Comparison of ENCODE assay signal across 14 cellular contexts in the genomic region with DNA sequence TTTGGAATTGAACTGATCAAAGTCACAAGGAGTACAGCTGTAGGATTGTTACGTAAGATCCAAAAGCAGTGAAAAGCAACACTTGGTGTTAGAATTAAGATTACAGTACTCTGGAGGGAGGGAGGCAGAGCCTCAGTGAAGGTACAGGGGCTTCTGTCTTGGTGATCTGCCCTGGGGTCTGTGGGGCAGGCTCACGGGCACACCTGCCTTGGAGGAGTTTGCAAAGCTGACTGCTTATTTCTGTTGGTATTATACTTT.
DNase-seq lines count a peak whose midpoint lies in the region; ATAC-seq and TF ChIP-seq lines count a peak whose summit lies in the region.
"Had no signal": no experiment of that assay in that cellular context is flagged by ENCODE, and none has a peak within 500 bp of the region (broad histone marks: within the 10 kb centered on the region; RNA-seq: fewer than 3 reads in every experiment).

No MANE protein-coding gene starts in this region.

- H3K79me1 ChIP-seq in IMR-90 (ENCODE audit: low read depth in 1 of 2, low read length in 2 of 2): peaks cover 35 to 38% of the 10 kb centered on the region in 2 experiments

- CTCF ChIA-PET in activated CD8-positive, alpha-beta memory T cell treated with anti-CD3 and anti-CD28 coated beads, Interleukin-2, amount 10 ng/mL, durations not matched to agents 7 days and 5 days (lab: Charles Lee): interaction anchor here (1.6 to 4.9 kb wide), 2 partner anchors 71 to 226 kb away, joined by 4 to 17 read pairs; no protein-coding TSS in a partner anchor
- CTCF ChIA-PET in IMR-90 (lab: Yijun Ruan, JAX): no interaction called here

- H3K4me3 ChIP-seq in IMR-90 (ENCODE audit: insufficient read depth, low read depth, low read length) (no peak overlapping the region), neutrophil (ENCODE audit: low read depth in 1 of 2, low read length in 1 of 2) (no peak overlapping the region)

- TF ChIP-seq POLR2A in IMR-90 (IDR thresholded peaks at IDR 0.05; ENCODE audit: low read depth, low read length): no peak

- H2AFZ ChIP-seq in IMR-90 (replicated peaks; ENCODE audit: low read length, poor library complexity): no peak overlapping the region

- H3K9me1 ChIP-seq in IMR-90 (ENCODE audit: insufficient read depth, low read length): peaks cover 8% of the 10 kb centered on the region; the same call in 1 of the 2 replicates

- no peak overlapping the region for H3K23ac ChIP-seq in IMR-90 (ENCODE audit: low read depth, low read length)

- H4K5ac ChIP-seq in IMR-90 (ENCODE audit: low read depth, low read length): no peak overlapping the region

- no peak overlapping the region for H2BK120ac ChIP-seq in IMR-90 (ENCODE audit: low read depth, low read length)

- no peak overlapping the region for H2AK9ac ChIP-seq in IMR-90 (replicated peaks; ENCODE audit: low read depth, low read length, poor library complexity)

- H3K4me1 Mint-ChIP-seq in activated CD8-positive, alpha-beta memory T cell treated with anti-CD3 and anti-CD28 coated beads, Interleukin-2, amount 10 ng/mL, durations not matched to agents 7 days and 5 days: peaks cover 91% of the 10 kb centered on the region
- peaks cover 98% of the 10 kb centered on the region for H3K4me1 Mint-ChIP-seq in activated naive CD8-positive, alpha-beta T cell treated with anti-CD3 and anti-CD28 coated beads for 36 hours

- H3K27me3 Mint-ChIP-seq in activated CD8-positive, alpha-beta memory T cell treated with anti-CD3 and anti-CD28 coated beads, Interleukin-2, amount 10 ng/mL, durations not matched to agents 7 days and 5 days: no peaks in the 10 kb centered on the region
- no peaks in the 10 kb centered on the region for H3K27me3 Mint-ChIP-seq in activated naive CD8-positive, alpha-beta T cell treated with anti-CD3 and anti-CD28 coated beads for 36 hours

- intact Hi-C loops in IMR-90 (cut with micrococcal nuclease): loop anchor here (10.0 kb wide), 1 partner anchor 515 kb away; no protein-coding TSS in a partner anchor

- H4K91ac ChIP-seq in IMR-90 (ENCODE audit: insufficient read depth, low read depth, low read length): no peak overlapping the region

- WGBS in IMR-90 (ENCODE audit: extremely low coverage in 2 of 2, insufficient read length in 1 of 2), 2 experiments: 100% methylated on average over 1 of the region's 2 CpGs; no CpG with 5 or more reads in 1 of the 2 experiments

- dilution Hi-C loops in IMR-90 (cut with HindIII; ENCODE audit: low sequenced_read_pairs, unreplicated experiment): no loop called here

- H2BK20ac ChIP-seq in IMR-90 (ENCODE audit: low read depth, low read length): no peak overlapping the region

- peak overlapping the region; percentile 88 for H3K27ac Mint-ChIP-seq in activated CD8-positive, alpha-beta memory T cell treated with anti-CD3 and anti-CD28 coated beads, Interleukin-2, amount 10 ng/mL, durations not matched to agents 7 days and 5 days
- peak overlapping the region; percentile 94 for H3K27ac Mint-ChIP-seq in activated naive CD8-positive, alpha-beta T cell treated with anti-CD3 and anti-CD28 coated beads for 36 hours

- no peaks in the 10 kb centered on the region for H3K9me3 ChIP-seq in IMR-90 (ENCODE audit: control insufficient read depth, insufficient read depth, low read length)
- no peaks in the 10 kb centered on the region for H3K9me3 ChIP-seq in neutrophil

- ATAC-seq in activated CD8-positive, alpha-beta memory T cell treated with anti-CD3 and anti-CD28 coated beads, Interleukin-2, amount 10 ng/mL, durations not matched to agents 7 days and 5 days: no peak
- ATAC-seq in IMR-90 (ENCODE audit: low read depth): no peak
- ATAC-seq in GM18498 (IDR thresholded peaks at IDR 0.05; ENCODE audit: unreplicated experiment): no peak
- ATAC-seq in SK-N-SH treated with all-trans-retinoic acid at 6 μM for 48 hours: no peak

- in situ Hi-C loops in IMR-90 (cut with MboI; ENCODE audit: low sequenced_read_pairs): no loop called here

- H3K4me2 ChIP-seq in IMR-90 (ENCODE audit: low read depth, low read length): no peak overlapping the region

- no peak overlapping the region for H2BK5ac ChIP-seq in IMR-90 (ENCODE audit: low read depth, low read length, poor library complexity, severe bottlenecking)

- DNase-seq in activated CD8-positive, alpha-beta memory T cell treated with anti-CD3 and anti-CD28 coated beads, Interleukin-2, amount 10 ng/mL, durations not matched to agents 7 days and 5 days: no peak
- DNase-seq in activated CD8-positive, alpha-beta memory T cell treated with anti-CD3 and anti-CD28 coated beads, Interleukin-2, amount 50 U/mL, for 4 hours: no peak
- no peak for DNase-seq in IMR-90
- DNase-seq in activated naive CD8-positive, alpha-beta T cell treated with anti-CD3 and anti-CD28 coated beads for 36 hours: no peak
- no peak for DNase-seq in stimulated activated CD4-positive, alpha-beta T cell treated with anti-CD3 and anti-CD28 coated beads, Interleukin-4, amount 100 ng/mL, for 1 hour
- DNase-seq: activated CD8-positive, alpha-beta memory T cell treated with anti-CD3 and anti-CD28 coated beads, Interleukin-2, amount 50 U/mL, for 48 hours; amygdala; DND-41; KBM-7; NCI-H526; SHP77 had no signal

- POLR2A ChIA-PET in IMR-90 (lab: Charles Lee; ENCODE audit: unreplicated experiment): no interaction called here

- no peak overlapping the region for H3K4me3 Mint-ChIP-seq in activated CD8-positive, alpha-beta memory T cell treated with anti-CD3 and anti-CD28 coated beads, Interleukin-2, amount 10 ng/mL, durations not matched to agents 7 days and 5 days
- H3K4me3 Mint-ChIP-seq in activated naive CD8-positive, alpha-beta T cell treated with anti-CD3 and anti-CD28 coated beads for 36 hours: peak overlapping the region; percentile 26

- peaks cover 4% of the 10 kb centered on the region; the same call in 1 of the 2 replicates for H4K20me1 ChIP-seq in IMR-90 (ENCODE audit: insufficient read depth, low read length)

- H3K4me1 ChIP-seq in IMR-90 (ENCODE audit: control insufficient read depth, insufficient read depth, low read length): peaks cover 3% of the 10 kb centered on the region; the same call in 1 of the 2 replicates
- H3K4me1 ChIP-seq in neutrophil (ENCODE audit: control insufficient read depth in 1 of 2, insufficient read depth in 1 of 2, low read depth in 1 of 2, low read length in 1 of 2): peaks cover 0 to 7% of the 10 kb centered on the region in 2 experiments

- H3K56ac ChIP-seq in IMR-90 (ENCODE audit: extremely low read depth, insufficient read depth, low read length): no peak overlapping the region

- no peak overlapping the region for H2BK15ac ChIP-seq in IMR-90 (ENCODE audit: low read depth, low read length)

- H3K9me3 Mint-ChIP-seq in activated CD8-positive, alpha-beta memory T cell treated with anti-CD3 and anti-CD28 coated beads, Interleukin-2, amount 10 ng/mL, durations not matched to agents 7 days and 5 days (ENCODE audit: low read depth): peaks cover 3% of the 10 kb centered on the region
- H3K9me3 Mint-ChIP-seq in activated naive CD8-positive, alpha-beta T cell treated with anti-CD3 and anti-CD28 coated beads for 36 hours: no peaks in the 10 kb centered on the region

- no peak overlapping the region for H3K18ac ChIP-seq in IMR-90 (ENCODE audit: low read depth, low read length)

- H3K4ac ChIP-seq in IMR-90 (ENCODE audit: low read depth, low read length): no peak overlapping the region

- H2AK5ac ChIP-seq in IMR-90 (ENCODE audit: low read depth, low read length): no peak overlapping the region

- H3K36me3 ChIP-seq in IMR-90 (ENCODE audit: control insufficient read depth, insufficient read depth, low read length) (peaks cover 6% of the 10 kb centered on the region), neutrophil (peaks cover 28% of the 10 kb centered on the region)

- no peaks in the 10 kb centered on the region for H3K27me3 ChIP-seq in IMR-90 (ENCODE audit: control insufficient read depth, insufficient read depth, low read length)
- H3K27me3 ChIP-seq in neutrophil: no peaks in the 10 kb centered on the region

- BruUV-seq in IMR-90 (replicated peaks; lab: Mats Ljungman, UMichigan): no TSS peak

- H4K8ac ChIP-seq in IMR-90 (ENCODE audit: low read depth in 2 of 2, low read length in 2 of 2): no peak overlapping the region

- H3K27ac ChIP-seq in IMR-90 (ENCODE audit: insufficient read depth, low read length) (no peak overlapping the region), neutrophil (peak overlapping the region; percentile 39)

- TF ChIP-seq RAD21 in IMR-90 (IDR thresholded peaks at IDR 0.05; ENCODE audit: low read length): no peak

- no peak overlapping the region for H3K9ac ChIP-seq in IMR-90 (ENCODE audit: low read depth, low read length)

- H3K14ac ChIP-seq in IMR-90 (replicated peaks; ENCODE audit: low read depth, low read length): no peak overlapping the region

- H3K36me3 Mint-ChIP-seq in activated CD8-positive, alpha-beta memory T cell treated with anti-CD3 and anti-CD28 coated beads, Interleukin-2, amount 10 ng/mL, durations not matched to agents 7 days and 5 days: peaks cover 31% of the 10 kb centered on the region
- peaks cover 75% of the 10 kb centered on the region for H3K36me3 Mint-ChIP-seq in activated naive CD8-positive, alpha-beta T cell treated with anti-CD3 and anti-CD28 coated beads for 36 hours

- TF ChIP-seq CTCF in IMR-90 (conservative IDR thresholded peaks at IDR 0.05; ENCODE audit: low read depth, low read length): no peak
- no peak for TF ChIP-seq CTCF in neutrophil (IDR thresholded peaks at IDR 0.05)

TF ChIP-seq in IMR-90, 13 proteins besides CTCF, POLR2A, EP300 and RAD21:
- TF ChIP-seq MAFK (IDR thresholded peaks at IDR 0.05; ENCODE audit: low read depth, low read length) (no peak), CEBPB (IDR thresholded peaks at IDR 0.05; ENCODE audit: low read depth, low read length) (peak; percentile 58; the same call in 1 of the 2 replicates), CHD1 (IDR thresholded peaks at IDR 0.05; ENCODE audit: low read depth, low read length) (no peak)

TF ChIP-seq in SK-N-SH treated with all-trans-retinoic acid at 6 μM for 48 hours, 23 proteins besides CTCF, POLR2A, EP300 and RAD21 (continues in another document):
- TF ChIP-seq ZNF565 (CRISPR knock-in tag; conservative IDR thresholded peaks at IDR 0.05; ENCODE audit: low read depth) (no peak), ISL1 (CRISPR knock-in tag; IDR thresholded peaks at IDR 0.05) (no peak), PPARA (CRISPR knock-in tag; IDR thresholded peaks at IDR 0.05; ENCODE audit: borderline replicate concordance) (no peak), TCF4 (CRISPR knock-in tag; IDR thresholded peaks at IDR 0.05; ENCODE audit: borderline replicate concordance) (no peak), ZFP30 (CRISPR knock-in tag; IDR thresholded peaks at IDR 0.05) (no peak), ESRRG (CRISPR knock-in tag; IDR thresholded peaks at IDR 0.05) (no peak), GLIS3 (CRISPR knock-in tag; IDR thresholded peaks at IDR 0.05) (no peak), SNAI2 (CRISPR knock-in tag; IDR thresholded peaks at IDR 0.05) (no peak), RARB (CRISPR knock-in tag; IDR thresholded peaks at IDR 0.05) (no peak)
